23 cellular contexts compared by ENCODE assay signal in the genomic region with DNA sequence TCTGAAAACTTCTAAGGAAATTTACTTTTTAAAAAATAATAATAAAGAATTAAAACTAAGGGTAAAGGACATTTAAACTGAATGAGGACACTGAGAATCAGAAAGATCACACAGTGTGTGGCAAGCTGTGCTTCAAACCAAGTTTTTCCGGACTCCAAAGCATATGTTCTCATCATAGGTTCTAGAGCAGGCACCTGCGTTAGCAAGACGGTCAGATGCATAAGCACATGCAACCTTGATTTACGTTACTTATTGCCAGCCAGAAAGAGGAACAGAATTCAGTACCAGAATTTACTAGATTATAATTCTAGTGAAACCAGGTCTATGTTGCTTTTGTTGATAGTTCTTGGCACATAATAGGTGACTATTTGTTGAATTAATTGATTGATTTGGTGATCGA.
"Had no signal": no experiment of that assay in that cellular context is flagged by ENCODE, and none has a peak within 500 bp of the region (broad histone marks: within the 10 kb centered on the region; RNA-seq: fewer than 3 reads in every experiment).

No MANE protein-coding gene starts in this region.

- H3K27ac Mint-ChIP-seq: activated CD4-positive, alpha-beta T cell treated with anti-CD3 and anti-CD28 coated beads, Interleukin-2, amount 10 ng/mL, durations not matched to agents 24 days and 14 days; activated naive CD4-positive, alpha-beta T cell treated with anti-CD3 and anti-CD28 coated beads for 36 hours; activated naive CD8-positive, alpha-beta T cell; activated T-helper 17 cell treated with anti-CD3 and anti-CD28 coated beads, Interleukin-2, amount 50 U/mL, for 72 hours; WTC11 had no signal

- H3K36me3 Mint-ChIP-seq: activated naive CD8-positive, alpha-beta T cell; IgD-negative memory B cell had no signal

- H3K9me3 Mint-ChIP-seq: activated CD4-positive, alpha-beta T cell treated with anti-CD3 and anti-CD28 coated beads, Interleukin-2, amount 10 ng/mL, durations not matched to agents 24 days and 14 days; activated naive CD4-positive, alpha-beta T cell treated with anti-CD3 and anti-CD28 coated beads for 36 hours; activated T-cell treated with anti-CD3 and anti-CD28 coated beads, Interleukin-2, amount 50 U/mL, for 4 hours; activated T-helper 17 cell treated with anti-CD3 and anti-CD28 coated beads, Interleukin-2, amount 50 U/mL, for 72 hours; IgD-negative memory B cell had no signal

- H3K4me3 Mint-ChIP-seq: activated CD4-positive, alpha-beta T cell treated with anti-CD3 and anti-CD28 coated beads, Interleukin-2, amount 10 ng/mL, durations not matched to agents 24 days and 14 days; activated naive CD4-positive, alpha-beta T cell treated with anti-CD3 and anti-CD28 coated beads for 36 hours; activated naive CD8-positive, alpha-beta T cell; activated T-cell treated with anti-CD3 and anti-CD28 coated beads, Interleukin-2, amount 50 U/mL, for 4 hours; activated T-helper 17 cell treated with anti-CD3 and anti-CD28 coated beads, Interleukin-2, amount 50 U/mL, for 72 hours; T-helper 17 cell; WTC11 had no signal

- ATAC-seq: activated T-cell treated with anti-CD3 and anti-CD28 coated beads, Interleukin-2, amount 50 U/mL, for 4 hours; activated T-helper 17 cell treated with anti-CD3 and anti-CD28 coated beads, Interleukin-2, amount 50 U/mL, for 72 hours; PC-3; T-helper 17 cell; WTC11 had no signal

- DNase-seq: activated CD4-positive, alpha-beta T cell treated with anti-CD3 and anti-CD28 coated beads for 1 hour; activated CD4-positive, alpha-beta T cell treated with anti-CD3 and anti-CD28 coated beads, Interleukin-2, amount 10 ng/mL, durations not matched to agents 24 days and 14 days; activated CD4-positive, alpha-beta T cell treated with anti-CD3 and anti-CD28 coated beads, Interleukin-2, amount 50 U/mL, for 48 hours; activated gamma-delta T cell; activated naive CD4-positive, alpha-beta T cell treated with anti-CD3 and anti-CD28 coated beads for 36 hours; activated T-cell treated with anti-CD3 and anti-CD28 coated beads, Interleukin-2, amount 50 U/mL, for 4 hours; cerebellar nuclear complex; KG1; MV-4-11; NCI-H1105; NCI-H1436; NCI-H1694 treated with DMSO at 0.1 percent for 48 hours; NCI-H2029 treated with DMSO at 0.1 percent for 48 hours; NCI-H345; NCI-H524; PC-3; SHP77 treated with DMSO at 0.1 percent for 48 hours; T-helper 17 cell; T-helper 9 cell had no signal

- H3K27me3 Mint-ChIP-seq: activated naive CD8-positive, alpha-beta T cell; activated T-helper 17 cell treated with anti-CD3 and anti-CD28 coated beads, Interleukin-2, amount 50 U/mL, for 72 hours; IgD-negative memory B cell; T-helper 17 cell had no signal
